ENCODE assay signal across 8 cellular contexts in the genomic region with DNA sequence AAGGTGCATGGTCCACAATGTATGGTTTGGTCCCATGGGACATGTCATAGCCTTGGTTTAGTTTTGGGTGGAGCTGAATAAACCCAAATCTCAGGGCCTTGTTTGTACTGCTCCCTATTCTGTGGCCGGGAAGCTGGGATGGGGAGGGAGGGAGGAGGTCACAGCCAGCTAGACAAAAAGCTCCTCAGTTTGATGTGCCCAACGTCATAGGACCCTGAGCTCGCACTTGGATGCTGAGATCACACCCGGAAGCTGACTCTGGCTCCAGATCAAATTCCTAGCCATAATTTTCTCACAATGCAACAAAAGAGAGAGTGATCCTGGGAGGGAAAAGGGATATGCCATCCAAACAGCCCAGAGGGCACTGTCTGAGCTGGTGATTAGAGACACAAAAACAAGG. TPM values are rescaled to one million over a fixed set of nuclear protein-coding genes. Genes with fewer than 3 reads are reported as not detected.
A peak's percentile ranks its signal among the peaks of the same experiment; 100 is the strongest.
DNase-seq lines count a peak whose midpoint lies in the region; ATAC-seq and TF ChIP-seq lines count a peak whose summit lies in the region.

No MANE protein-coding gene starts in this region.

- intact Hi-C loops in IMR-90 (cut with micrococcal nuclease) = no loop called here

- no CpG with 5 or more reads among the region's 4 CpGs for WGBS in IMR-90 (ENCODE audit: extremely low coverage in 2 of 2, insufficient read length in 1 of 2), 2 experiments
- 64% methylated on average over 4 of the region's 4 CpGs for WGBS in liver

- H4K5ac ChIP-seq in IMR-90 (ENCODE audit: low read depth, low read length) = peak overlapping the region; percentile 95

- peaks cover 0 to 15% of the 10 kb centered on the region in 2 experiments; a peak in 2 of 4 replicates for H3K79me1 ChIP-seq in IMR-90 (ENCODE audit: low read depth in 1 of 2, low read length in 2 of 2)

- H3K27ac ChIP-seq in IMR-90 (ENCODE audit: insufficient read depth, low read length) (peak overlapping the region; percentile 78), liver (ENCODE audit: low read depth in 1 of 2, low read length in 2 of 2) (peak overlapping the region; percentile 49 to 74)

- no peaks in the 10 kb centered on the region for H3K36me3 ChIP-seq in IMR-90 (ENCODE audit: control insufficient read depth, insufficient read depth, low read length)
- H3K36me3 ChIP-seq in liver (ENCODE audit: control insufficient read depth in 4 of 4, insufficient read depth in 3 of 4, low read depth in 1 of 4, low read length in 3 of 4) = no peaks in the 10 kb centered on the region

- no TSS peak for BruUV-seq in IMR-90 (replicated peaks; lab: Mats Ljungman, UMichigan)

- H3K18ac ChIP-seq in IMR-90 (ENCODE audit: low read depth, low read length) = peak overlapping the region; percentile 72

- POLR2A ChIA-PET in IMR-90 (lab: Charles Lee; ENCODE audit: unreplicated experiment) = interaction anchor here (0.5 kb wide), 1 partner anchor 25 kb away, joined by 3 read pairs; no protein-coding TSS in a partner anchor

- peak overlapping the region; percentile 90 for H2BK120ac ChIP-seq in IMR-90 (ENCODE audit: low read depth, low read length)

- H2BK5ac ChIP-seq in IMR-90 (ENCODE audit: low read depth, low read length, poor library complexity, severe bottlenecking) = peak overlapping the region; percentile 58

- peak overlapping the region; percentile 80 for H2AK9ac ChIP-seq in IMR-90 (replicated peaks; ENCODE audit: low read depth, low read length, poor library complexity)

- peak overlapping the region; percentile 95; the same call in 2 of the 3 replicates for H2BK15ac ChIP-seq in IMR-90 (ENCODE audit: low read depth, low read length)

- peak overlapping the region; percentile 75 for H3K14ac ChIP-seq in IMR-90 (replicated peaks; ENCODE audit: low read depth, low read length)

- no peak for TF ChIP-seq POLR2A in IMR-90 (IDR thresholded peaks at IDR 0.05; ENCODE audit: low read depth, low read length)

- H3K4me2 ChIP-seq in IMR-90 (ENCODE audit: low read depth, low read length) = peak overlapping the region; percentile 3; the same call in 1 of the 2 replicates

- in situ Hi-C loops in IMR-90 (cut with MboI; ENCODE audit: low sequenced_read_pairs) = no loop called here

- peak overlapping the region; percentile 94 for H3K4ac ChIP-seq in IMR-90 (ENCODE audit: low read depth, low read length)

- dilution Hi-C loops in IMR-90 (cut with HindIII; ENCODE audit: low sequenced_read_pairs, unreplicated experiment) = no loop called here

- no peak overlapping the region for H3K27ac Mint-ChIP-seq in effector memory CD8-positive, alpha-beta T cell

- peak overlapping the region; percentile 92 for H4K91ac ChIP-seq in IMR-90 (ENCODE audit: insufficient read depth, low read depth, low read length)

- H2BK20ac ChIP-seq in IMR-90 (ENCODE audit: low read depth, low read length) = peak overlapping the region; percentile 85

- H3K36me3 Mint-ChIP-seq in effector memory CD8-positive, alpha-beta T cell (ENCODE audit: insufficient read depth) = no peaks in the 10 kb centered on the region

- TF ChIP-seq CTCF in IMR-90 (conservative IDR thresholded peaks at IDR 0.05; ENCODE audit: low read depth, low read length) = no peak
- no peak for TF ChIP-seq CTCF in liver (IDR thresholded peaks at IDR 0.05; ENCODE audit: low read depth, low read length, missing input control)

- no peak overlapping the region; the same call in 1 of the 2 replicates for H3K56ac ChIP-seq in IMR-90 (ENCODE audit: extremely low read depth, insufficient read depth, low read length)

- peaks cover 18% of the 10 kb centered on the region for H3K9me1 ChIP-seq in IMR-90 (ENCODE audit: insufficient read depth, low read length)

- peaks cover 75 to 87% of the 10 kb centered on the region in 2 donors for H3K27me3 Mint-ChIP-seq in effector memory CD8-positive, alpha-beta T cell

- peak overlapping the region; percentile 93 to 95 for H4K8ac ChIP-seq in IMR-90 (ENCODE audit: low read depth in 2 of 2, low read length in 2 of 2)

- H3K4me1 Mint-ChIP-seq in effector memory CD8-positive, alpha-beta T cell (ENCODE audit: low read depth in 2 of 2) = peaks cover 0 to 2% of the 10 kb centered on the region in 2 donors

- H2AK5ac ChIP-seq in IMR-90 (ENCODE audit: low read depth, low read length) = peak overlapping the region; percentile 94

- H3K23ac ChIP-seq in IMR-90 (ENCODE audit: low read depth, low read length) = peak overlapping the region; percentile 76

- CTCF ChIA-PET in IMR-90 (lab: Yijun Ruan, JAX) = no interaction called here

- H3K9me3 ChIP-seq in IMR-90 (ENCODE audit: control insufficient read depth, insufficient read depth, low read length) (no peaks in the 10 kb centered on the region), liver (ENCODE audit: control insufficient read depth in 4 of 4, low read length in 3 of 4) (no peaks in the 10 kb centered on the region)

- no peaks in the 10 kb centered on the region for H4K20me1 ChIP-seq in IMR-90 (ENCODE audit: insufficient read depth, low read length)

- H3K4me1 ChIP-seq in IMR-90 (ENCODE audit: control insufficient read depth, insufficient read depth, low read length) (peaks cover 41% of the 10 kb centered on the region), liver (ENCODE audit: control insufficient read depth in 4 of 4, insufficient read depth in 4 of 4, low read length in 3 of 4) (peaks cover 0 to 14% (median 9%) of the 10 kb centered on the region in 4 donors)

- ATAC-seq in IMR-90 (ENCODE audit: low read depth) = peak; percentile 21
- ATAC-seq in effector memory CD8-positive, alpha-beta T cell (replicated peaks) = no peak

- TF ChIP-seq RAD21 in IMR-90 (IDR thresholded peaks at IDR 0.05; ENCODE audit: low read length) = no peak
- no peak for TF ChIP-seq RAD21 in liver (IDR thresholded peaks at IDR 0.05)

- no peaks in the 10 kb centered on the region for H3K9me3 Mint-ChIP-seq in effector memory CD8-positive, alpha-beta T cell

- H3K4me3 Mint-ChIP-seq in effector memory CD8-positive, alpha-beta T cell = no peak overlapping the region

- DNase-seq in IMR-90 = peak; percentile 76
- peak; percentile 77 for DNase-seq in dedifferentiated amniotic fluid mesenchymal stem cell (ENCODE audit: extremely low spot score)
- DNase-seq in superior temporal gyrus (ENCODE audit: extremely low spot score) = peak; percentile 89
- no peak for DNase-seq in T-helper 1 cell
- DNase-seq in activated CD4-positive, alpha-beta T cell treated with anti-CD3 and anti-CD28 coated beads for 1 hour = no peak
- DNase-seq in effector memory CD8-positive, alpha-beta T cell = no peak
- no peak for DNase-seq in NCI-H1105 treated with DMSO at 0.1 percent for 48 hours (lab: John Stamatoyannopoulos, UW)

- H3K27me3 ChIP-seq in IMR-90 (ENCODE audit: control insufficient read depth, insufficient read depth, low read length) = no peaks in the 10 kb centered on the region
- no peaks in the 10 kb centered on the region for H3K27me3 ChIP-seq in liver (ENCODE audit: control insufficient read depth in 4 of 4, insufficient read depth in 4 of 4, low read length in 3 of 4)

- H3K9ac ChIP-seq in IMR-90 (ENCODE audit: low read depth, low read length) = 0 out of 2 replicates have a peak overlapping the region, but pooled peaks have one; percentile 28
- no peak overlapping the region for H3K9ac ChIP-seq in liver (ENCODE audit: low read depth in 1 of 2, low read length in 2 of 2)

- H3K4me3 ChIP-seq in IMR-90 (ENCODE audit: insufficient read depth, low read depth, low read length) = no peak overlapping the region
- H3K4me3 ChIP-seq in liver (ENCODE audit: low read depth in 1 of 3, low read length in 3 of 3) = no peak overlapping the region

- H2AFZ ChIP-seq in IMR-90 (replicated peaks; ENCODE audit: low read length, poor library complexity) = peak overlapping the region; percentile 88

TF ChIP-seq in IMR-90, 13 proteins besides CTCF, POLR2A, EP300 and RAD21 (continues in another document):
- TF ChIP-seq MAZ (IDR thresholded peaks at IDR 0.05; ENCODE audit: borderline replicate concordance, low read depth, low read length) (no peak), NFE2L2 (IDR thresholded peaks at IDR 0.05; ENCODE audit: low read depth, low read length) (no peak), CEBPB (IDR thresholded peaks at IDR 0.05; ENCODE audit: low read depth, low read length) (no peak)

TF ChIP-seq in liver, 16 proteins besides CTCF, POLR2A, EP300 and RAD21:
- peak in 1 of 2 donors; percentile 47 for TF ChIP-seq RXRA (IDR thresholded peaks at IDR 0.05)
- TF ChIP-seq FOXA1 (IDR thresholded peaks at IDR 0.05) = no peak

RNA-seq across cellular contexts. Expression of a gene that starts 1.5 kb away (rescaled TPM):
- total RNA-seq in IMR-90 (2012; rRNA removed) = under 0.01 and 0.18 TPM in 2 replicates
- polyA plus RNA-seq in IMR-90 (2012; rRNA removed) = 0.55 and 1.0 TPM in 2 replicates
- polyA plus RNA-seq in IMR-90 (2012; cell fraction: cytosol; rRNA removed) = 0.27 and 0.36 TPM in 2 replicates
- polyA plus RNA-seq in IMR-90 (2012; cell fraction: nucleus; rRNA removed; ENCODE audit: low replicate concordance) = 0.68 and 0.70 TPM in 2 replicates
- total RNA-seq in liver = under 1 TPM in 1 of 2 donors, not detected in 1; 0.14 TPM
- polyA plus RNA-seq in liver = under 1 TPM; 0.61 to 0.85 TPM

RNA-seq across cellular contexts. Expression of a gene that starts 2.4 kb away (rescaled TPM):
- total RNA-seq in IMR-90 (2012; rRNA removed) (3.9 and 6.5 TPM in 2 replicates), liver (1 to 10 TPM in 1 of 2 donors, under 1 TPM in 1; 0.33 to 2.6 TPM)
- polyA plus RNA-seq in IMR-90 (2012; rRNA removed) (16.5 and 19.5 TPM in 2 replicates), liver (1 to 10 TPM; 4.7 to 8.6 TPM)
- 12.3 and 25.3 TPM in 2 replicates for polyA plus RNA-seq in IMR-90 (2012; cell fraction: cytosol; rRNA removed)
- 4.3 and 6.7 TPM in 2 replicates for polyA plus RNA-seq in IMR-90 (2012; cell fraction: nucleus; rRNA removed; ENCODE audit: low replicate concordance)

RNA-seq across cellular contexts. Expression of a gene that starts 4.7 kb away (rescaled TPM):
- total RNA-seq in IMR-90 (2012; rRNA removed) (0.28 and 0.90 TPM in 2 replicates), liver (1 to 10 TPM; 4.2 to 5.1 TPM)
- polyA plus RNA-seq in IMR-90 (2012; rRNA removed) (1.0 and 1.1 TPM in 2 replicates), liver (10 to 100 TPM in 1 of 2 donors, 1 to 10 TPM in 1; 9.6 to 10.9 TPM)
- polyA plus RNA-seq in IMR-90 (2012; cell fraction: cytosol; rRNA removed) = 0.57 and 0.73 TPM in 2 replicates
- polyA plus RNA-seq in IMR-90 (2012; cell fraction: nucleus; rRNA removed; ENCODE audit: low replicate concordance) = 0.17 and 0.50 TPM in 2 replicates

RNA-seq across cellular contexts. Expression of a gene that starts 23.1 kb away (rescaled TPM):
- 10.4 and 11.1 TPM in 2 replicates for total RNA-seq in IMR-90 (2012; rRNA removed)
- 5.3 and 5.9 TPM in 2 replicates for polyA plus RNA-seq in IMR-90 (2012; rRNA removed)
- 2.0 and 3.9 TPM in 2 replicates for polyA plus RNA-seq in IMR-90 (2012; cell fraction: cytosol; rRNA removed)
- 3.3 and 7.3 TPM in 2 replicates for polyA plus RNA-seq in IMR-90 (2012; cell fraction: nucleus; rRNA removed; ENCODE audit: low replicate concordance)
- total RNA-seq in liver = 10 to 100 TPM in 1 of 2 donors, 1 to 10 TPM in 1; 7.3 to 12.5 TPM
- 1 to 10 TPM; 2.8 to 4.1 TPM for polyA plus RNA-seq in liver

RNA-seq across cellular contexts. Expression of a gene that starts 34.7 kb away (rescaled TPM):
- total RNA-seq in IMR-90 (2012; rRNA removed) (8.9 and 10.2 TPM in 2 replicates), liver (1 to 10 TPM; 6.2 to 8.2 TPM)
- polyA plus RNA-seq in IMR-90 (2012; rRNA removed) (17.0 and 19.9 TPM in 2 replicates), liver (10 to 100 TPM; 19.3 to 27.8 TPM)
- 12.8 and 19.3 TPM in 2 replicates for polyA plus RNA-seq in IMR-90 (2012; cell fraction: cytosol; rRNA removed)
- 1.6 and 6.8 TPM in 2 replicates for polyA plus RNA-seq in IMR-90 (2012; cell fraction: nucleus; rRNA removed; ENCODE audit: low replicate concordance)

Comparison
In these comparisons a context has a peak if more than half of its experiments do, and no peak if none do; other contexts are left out.
1. DNase-seq: peak in IMR-90 (single experiment), dedifferentiated amniotic fluid mesenchymal stem cell (single experiment) and superior temporal gyrus (single experiment); none in T-helper 1 cell (0 of 5), activated CD4-positive, alpha-beta T cell treated with anti-CD3 and anti-CD28 coated beads for 1 hour (single experiment), effector memory CD8-positive, alpha-beta T cell (0 of 3) and NCI-H1105 treated with DMSO at 0.1 percent for 48 hours (single experiment).